ENCODE assay signal across 7 cellular contexts in the genomic region with DNA sequence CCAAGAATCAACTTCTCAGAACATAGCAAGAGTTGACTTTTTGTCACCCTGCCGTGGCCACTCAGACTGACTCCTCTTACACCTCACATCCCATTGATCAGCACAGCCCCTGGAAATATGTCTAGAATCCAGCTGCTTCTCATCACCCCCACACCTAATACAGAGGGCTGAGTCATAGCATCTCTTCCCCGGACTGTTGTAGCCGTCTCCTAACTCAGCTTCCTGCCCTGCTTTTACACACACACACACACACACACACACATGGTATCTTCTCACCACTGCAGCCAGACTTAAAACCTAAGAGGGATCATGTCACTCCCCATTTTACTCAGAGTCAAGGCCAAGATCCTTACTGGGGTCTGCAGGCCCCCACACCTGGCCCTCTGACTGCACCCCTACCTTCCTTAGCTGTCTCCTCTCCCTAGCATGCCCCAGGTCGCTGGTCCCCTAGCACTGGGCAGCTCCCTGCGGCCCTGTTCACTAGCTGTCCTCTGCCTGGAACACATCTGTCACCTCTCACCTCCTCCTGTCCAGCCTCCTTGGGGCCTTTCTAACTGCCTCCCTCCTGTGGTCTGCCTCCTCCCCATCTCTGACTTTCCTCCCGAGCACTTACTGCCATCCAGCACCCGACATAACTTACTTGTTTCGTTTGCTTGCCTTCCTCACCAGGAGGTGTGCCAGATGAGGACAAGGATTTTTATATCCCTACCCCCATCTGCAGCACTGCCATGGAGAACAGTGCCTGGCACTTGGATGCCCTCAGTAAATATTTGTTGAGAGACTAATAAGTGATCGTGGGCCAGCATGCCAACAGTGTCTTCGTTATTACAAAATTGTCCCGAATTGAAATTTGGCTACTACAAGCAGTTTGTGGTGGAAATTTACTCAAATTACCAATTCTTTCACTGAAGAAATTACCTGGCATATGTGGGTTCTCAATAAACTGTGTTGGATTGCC.
DNase-seq lines count a peak whose midpoint lies in the region; ATAC-seq and TF ChIP-seq lines count a peak whose summit lies in the region.

No MANE protein-coding gene starts in this region.

- peak overlapping the region; percentile 8 for H3K18ac ChIP-seq in trophoblast cell (ENCODE audit: low read length)

- TF ChIP-seq EP300 in tibial nerve (IDR thresholded peaks at IDR 0.05): no peak

- WGBS in GM23248 (ENCODE audit: low coverage in 1 of 2, low lambda C conversion rate in 2 of 2, missing lambda C conversion rate in 2 of 2), 2 experiments: 21 to 26% methylated on average over 11 of the region's 11 CpGs
- WGBS in trophoblast cell (ENCODE audit: extremely low coverage, insufficient coverage, insufficient read length): no CpG with 5 or more reads among the region's 11 CpGs
- 59 to 65% methylated on average over 11 of the region's 11 CpGs for WGBS in tibial nerve, 2 donors

- H2AFZ ChIP-seq in GM23248 (peak overlapping the region; percentile 16), trophoblast cell (ENCODE audit: insufficient read depth, low read length, poor library complexity) (no peak overlapping the region)

- H3K9me3 ChIP-seq in GM23248 (ENCODE audit: low read depth): no peaks in the 10 kb centered on the region
- no peaks in the 10 kb centered on the region for H3K9me3 ChIP-seq in trophoblast cell (ENCODE audit: insufficient read depth, low read depth, low read length)
- H3K9me3 ChIP-seq in tibial nerve: no peaks in the 10 kb centered on the region

- no peak for TF ChIP-seq POLR2A in tibial nerve (IDR thresholded peaks at IDR 0.05)

- peak overlapping the region; percentile 70 for H2BK12ac ChIP-seq in trophoblast cell (ENCODE audit: low read length)

- peak overlapping the region; percentile 44 for H2BK120ac ChIP-seq in trophoblast cell (ENCODE audit: insufficient read depth, low read length, poor library complexity)

- peak overlapping the region; percentile 1 for H2BK5ac ChIP-seq in trophoblast cell (ENCODE audit: low read depth, low read length, poor library complexity)

- H2AK5ac ChIP-seq in trophoblast cell (ENCODE audit: low read length): peak overlapping the region; percentile 45

- H4K12ac ChIP-seq in trophoblast cell (ENCODE audit: low read depth, low read length): no peak overlapping the region

- H3K4me1 ChIP-seq in GM23248 (ENCODE audit: insufficient read depth) (peaks cover 52% of the 10 kb centered on the region), trophoblast cell (ENCODE audit: control insufficient read depth in 1 of 2, insufficient read depth in 2 of 2, low read length in 2 of 2) (peaks cover 20 to 29% of the 10 kb centered on the region in 2 experiments), tibial nerve (peaks cover 0 to 57% (median 23%) of the 10 kb centered on the region in 4 donors)

- no peak overlapping the region for H3K4ac ChIP-seq in trophoblast cell (ENCODE audit: low read depth, low read length)

- H3F3A ChIP-seq in GM23248 (ENCODE audit: insufficient read depth): peaks cover 41% of the 10 kb centered on the region

- H3K9me2 ChIP-seq in GM23248 (ENCODE audit: insufficient read depth): no peaks in the 10 kb centered on the region

- peak overlapping the region; percentile 3 for H4K8ac ChIP-seq in trophoblast cell (ENCODE audit: low read depth, low read length)

- in situ Hi-C loops in GM23248 (cut with MboI): loop anchor here (5.0 to 10.0 kb wide), 2 partner anchors 127 to 375 kb away; no protein-coding TSS in a partner anchor

- H4K20me1 ChIP-seq in GM23248 (ENCODE audit: insufficient read depth): no peaks in the 10 kb centered on the region

- H3K4me3 ChIP-seq in GM23248 (peak overlapping the region; percentile 71), epithelial cell of esophagus (ENCODE audit: low read length) (no peak overlapping the region), trophoblast cell (ENCODE audit: low read depth, low read length) (no peak overlapping the region), tibial nerve (no peak overlapping the region)

- no peak overlapping the region for H3K23ac ChIP-seq in trophoblast cell (ENCODE audit: low read length)

- H4K91ac ChIP-seq in trophoblast cell (ENCODE audit: low read depth, low read length): peak overlapping the region; percentile 78

- no peak for TF ChIP-seq CTCF in epithelial cell of esophagus (IDR thresholded peaks at IDR 0.05; ENCODE audit: insufficient read depth, low read depth, low read length, missing control alignments)
- TF ChIP-seq CTCF in tibial nerve (IDR thresholded peaks at IDR 0.05): no peak

- H3K79me2 ChIP-seq in GM23248 (ENCODE audit: insufficient read depth) (peaks cover 77% of the 10 kb centered on the region), trophoblast cell (ENCODE audit: control insufficient read depth, insufficient read depth, low read length, poor library complexity) (peaks cover 2% of the 10 kb centered on the region)

- no peak for ATAC-seq in HG02970 (IDR thresholded peaks at IDR 0.05; ENCODE audit: low FRiP score, unreplicated experiment)

- peak overlapping the region; percentile 49 for H3K14ac ChIP-seq in trophoblast cell (ENCODE audit: low read length)

- H3K27ac ChIP-seq in GM23248: peak overlapping the region; percentile 89
- H3K27ac ChIP-seq in trophoblast cell (ENCODE audit: low read depth, low read length): peak overlapping the region; percentile 44
- H3K27ac ChIP-seq in tibial nerve: peak overlapping the region in 2 of 4 donors; percentile 35 to 83

- H3K9ac ChIP-seq in GM23248 (peak overlapping the region; percentile 78), trophoblast cell (ENCODE audit: low read length) (no peak overlapping the region)

- DNase-seq in GM23248 (peak; percentile 92), SW 1271 (lab: John Stamatoyannopoulos, UW) (peak; percentile 19 to 54), epithelial cell of esophagus (ENCODE audit: low read depth) (peak; percentile 87), trophoblast cell (no peak), NOMO-1 treated with dmso at 0.1 percent for 144 hours (lab: John Stamatoyannopoulos, UW; ENCODE audit: unreplicated experiment) (no peak), tibial nerve (ENCODE audit: low spot score in 2 of 2) (no peak)

- peak overlapping the region; percentile 84 for H3K4me2 ChIP-seq in GM23248 (ENCODE audit: unreplicated experiment)
- peak overlapping the region; percentile 2 for H3K4me2 ChIP-seq in trophoblast cell (ENCODE audit: low read length)

- H3K27me3 ChIP-seq in GM23248 (replicated peaks; ENCODE audit: insufficient read depth) (no peaks in the 10 kb centered on the region), trophoblast cell (ENCODE audit: insufficient read depth, low read length) (no peaks in the 10 kb centered on the region), tibial nerve (no peaks in the 10 kb centered on the region)

- H3K36me3 ChIP-seq in GM23248 (ENCODE audit: low read depth) (no peaks in the 10 kb centered on the region), trophoblast cell (ENCODE audit: control insufficient read depth in 1 of 2, insufficient read depth in 2 of 2, low read length in 2 of 2) (no peaks in the 10 kb centered on the region), tibial nerve (peaks cover 0 to 4% (median 0%) of the 10 kb centered on the region in 3 donors)

- peaks cover 17% of the 10 kb centered on the region for H3K79me1 ChIP-seq in trophoblast cell (ENCODE audit: low read length)

Comparison
In these comparisons a context has a peak if more than half of its experiments do, and no peak if none do; other contexts are left out.
1. DNase-seq: peak in GM23248 (single experiment), SW 1271 (2 of 2) and epithelial cell of esophagus (single experiment); none in trophoblast cell (0 of 2), NOMO-1 treated with dmso at 0.1 percent for 144 hours (single experiment) and tibial nerve (0 of 2).